Comparison of ENCODE assay signal across 21 cellular contexts in the genomic region with DNA sequence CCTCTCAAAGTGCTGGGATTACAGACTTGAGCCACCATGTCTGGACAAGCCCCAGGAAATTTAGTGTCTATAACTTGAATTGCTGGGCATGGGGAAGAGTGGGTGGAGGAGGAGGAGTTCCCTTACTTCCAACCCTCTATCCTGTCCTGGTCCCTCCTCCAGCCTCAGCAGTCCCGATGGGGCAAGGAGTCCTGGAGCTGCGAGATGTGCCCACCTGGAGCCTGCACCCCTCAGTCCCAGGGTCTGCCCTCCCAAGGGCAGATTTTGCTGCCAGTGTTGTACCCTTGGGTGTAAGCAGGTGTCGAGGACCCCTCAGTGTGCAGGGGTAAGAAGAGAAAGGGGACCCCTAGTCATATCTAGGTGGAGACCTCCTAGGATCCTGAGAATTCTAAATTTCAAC. TPM values are rescaled to one million over a fixed set of nuclear protein-coding genes. Genes with fewer than 3 reads are reported as not detected.
DNase-seq lines count a peak whose midpoint lies in the region; ATAC-seq, FAIRE-seq and TF ChIP-seq lines count a peak whose summit lies in the region.
"Had no signal": no experiment of that assay in that cellular context is flagged by ENCODE, and none has a peak within 500 bp of the region (broad histone marks: within the 10 kb centered on the region; RNA-seq: fewer than 3 reads in every experiment).

No MANE protein-coding gene starts in this region.

- peaks cover 53% of the 10 kb centered on the region for H3K4me1 Mint-ChIP-seq in activated naive CD8-positive, alpha-beta T cell (ENCODE audit: low read depth)
- peaks cover 41% of the 10 kb centered on the region for H3K4me1 Mint-ChIP-seq in activated naive CD8-positive, alpha-beta T cell treated with anti-CD3 and anti-CD28 coated beads, Interleukin-2, amount 50 U/mL, for 24 hours
- H3K4me1 Mint-ChIP-seq in T-cell = peaks cover 51 to 68% (median 63%) of the 10 kb centered on the region in 3 donors

- no peaks in the 10 kb centered on the region for H3K27me3 Mint-ChIP-seq in activated naive CD8-positive, alpha-beta T cell
- H3K27me3 Mint-ChIP-seq in activated naive CD8-positive, alpha-beta T cell treated with anti-CD3 and anti-CD28 coated beads, Interleukin-2, amount 50 U/mL, for 24 hours = no peaks in the 10 kb centered on the region
- H3K27me3 Mint-ChIP-seq in T-cell = no peaks in the 10 kb centered on the region

- intact Hi-C loops in stomach (cut with DNase I; ENCODE audit: low total_unique reads) = no loop called here

- H3K9ac ChIP-seq in mesendoderm (ENCODE audit: low read length) = peak overlapping the region; percentile 57
- H3K9ac ChIP-seq in neuronal stem cell (ENCODE audit: low read depth, low read length, poor library complexity) = no peak overlapping the region
- H3K9ac ChIP-seq: KMS-11 had no signal

- peak overlapping the region; percentile 91 for H4K8ac ChIP-seq in mesendoderm (ENCODE audit: low read depth, low read length)
- H4K8ac ChIP-seq in neuronal stem cell (ENCODE audit: low read depth, low read length) = no peak overlapping the region

- H3K27ac Mint-ChIP-seq in activated naive CD8-positive, alpha-beta T cell = peak overlapping the region; percentile 66
- no peak overlapping the region for H3K27ac Mint-ChIP-seq in activated naive CD8-positive, alpha-beta T cell treated with anti-CD3 and anti-CD28 coated beads, Interleukin-2, amount 50 U/mL, for 24 hours
- peak overlapping the region; percentile 71 to 98 for H3K27ac Mint-ChIP-seq in T-cell

- no CpG with 5 or more reads among the region's 3 CpGs for WGBS in mesendoderm (ENCODE audit: extremely low coverage, insufficient coverage, low lambda C conversion rate)
- 89 to 96% (median 89%) methylated on average over 3 of the region's 3 CpGs for WGBS in stomach, 5 donors
- no CpG with 5 or more reads among the region's 3 CpGs for WGBS in neuronal stem cell (ENCODE audit: extremely low coverage in 2 of 2, insufficient read length in 2 of 2, insufficient replicate concordance in 1 of 2), 2 donors

- TF ChIP-seq EP300 in stomach (IDR thresholded peaks at IDR 0.05) = no peak

- H3K79me1 ChIP-seq in mesendoderm (ENCODE audit: low read length) (peaks cover 9% of the 10 kb centered on the region), neuronal stem cell (ENCODE audit: low read depth, low read length) (no peaks in the 10 kb centered on the region)

- H3K36me3 ChIP-seq in mesendoderm (ENCODE audit: control insufficient read depth, insufficient read depth, low read length) (no peaks in the 10 kb centered on the region), stomach (peaks cover 0 to 21% (median 8%) of the 10 kb centered on the region in 4 donors), neuronal stem cell (replicated peaks in 1 of 2; ENCODE audit: control insufficient read depth in 2 of 2, insufficient read depth in 2 of 2, low read length in 2 of 2) (no peaks in the 10 kb centered on the region)

- H3K4me3 Mint-ChIP-seq in activated naive CD8-positive, alpha-beta T cell = peak overlapping the region; percentile 17
- H3K4me3 Mint-ChIP-seq in activated naive CD8-positive, alpha-beta T cell treated with anti-CD3 and anti-CD28 coated beads, Interleukin-2, amount 50 U/mL, for 24 hours = no peak overlapping the region
- peak overlapping the region in 1 of 3 donors; percentile 96 for H3K4me3 Mint-ChIP-seq in T-cell

- H4K5ac ChIP-seq in mesendoderm (ENCODE audit: low read length) = no peak overlapping the region

- H2AK5ac ChIP-seq in mesendoderm (ENCODE audit: low read length) (peak overlapping the region; percentile 87), neuronal stem cell (ENCODE audit: low read depth, low read length) (no peak overlapping the region)

- no peaks in the 10 kb centered on the region for H3K9me3 ChIP-seq in stomach
- H3K9me3 ChIP-seq in neuronal stem cell (replicated peaks in 1 of 2; ENCODE audit: control insufficient read depth in 2 of 2, insufficient read depth in 1 of 2, low read depth in 1 of 2, low read length in 2 of 2) = no peaks in the 10 kb centered on the region
- H3K9me3 ChIP-seq: body of pancreas had no signal

- H3K27ac ChIP-seq in mesendoderm (ENCODE audit: low read depth, low read length) (peak overlapping the region; percentile 93), stomach (peak overlapping the region in 3 of 5 donors; percentile 79 to 91 (median 90)), neuronal stem cell (replicated peaks; ENCODE audit: low read length) (no peak overlapping the region)
- H3K27ac ChIP-seq: foreskin keratinocyte, KMS-11 had no signal

- no peaks in the 10 kb centered on the region for H3K9me3 Mint-ChIP-seq in activated naive CD8-positive, alpha-beta T cell (ENCODE audit: low read depth)
- H3K9me3 Mint-ChIP-seq in activated naive CD8-positive, alpha-beta T cell treated with anti-CD3 and anti-CD28 coated beads, Interleukin-2, amount 50 U/mL, for 24 hours = no peaks in the 10 kb centered on the region
- no peaks in the 10 kb centered on the region for H3K9me3 Mint-ChIP-seq in T-cell

- peaks cover 9% of the 10 kb centered on the region for H3K79me2 ChIP-seq in mesendoderm (ENCODE audit: control insufficient read depth, insufficient read depth, low read length)

- H3K23ac ChIP-seq in mesendoderm (ENCODE audit: low read length) (peak overlapping the region; percentile 84), neuronal stem cell (ENCODE audit: low read depth, low read length, poor library complexity) (no peak overlapping the region)

- H3K4ac ChIP-seq in mesendoderm (ENCODE audit: low read depth, low read length) = no peak overlapping the region
- H3K4ac ChIP-seq in neuronal stem cell (ENCODE audit: low read length) = no peak overlapping the region

- H3K4me2 ChIP-seq in mesendoderm (ENCODE audit: low read length) (no peak overlapping the region), neuronal stem cell (ENCODE audit: insufficient read depth, low read length, poor library complexity, severe bottlenecking) (no peak overlapping the region)
- H3K4me2 ChIP-seq: KMS-11 had no signal

- no peak overlapping the region for H2AFZ ChIP-seq in neuronal stem cell (ENCODE audit: low read length)

- H2BK120ac ChIP-seq in mesendoderm (ENCODE audit: low read depth, low read length) (peak overlapping the region; percentile 33), neuronal stem cell (ENCODE audit: low read depth, low read length) (no peak overlapping the region)

- no peak for FAIRE-seq in urothelium cell line (lab: Jason Lieb, UNC)

- no peak overlapping the region for H2BK15ac ChIP-seq in mesendoderm (replicated peaks; ENCODE audit: low read depth)
- no peak overlapping the region for H2BK15ac ChIP-seq in neuronal stem cell (ENCODE audit: low read length)

- no peak for TF ChIP-seq POLR2A in stomach (IDR thresholded peaks at IDR 0.05)

- H2BK5ac ChIP-seq in mesendoderm (ENCODE audit: low read length) = peak overlapping the region; percentile 89
- H2BK5ac ChIP-seq in neuronal stem cell (ENCODE audit: low read length) = no peak overlapping the region

- H3K4me1 ChIP-seq in mesendoderm (ENCODE audit: control insufficient read depth, low read depth, low read length) (peaks cover 17% of the 10 kb centered on the region), stomach (peaks cover 36 to 66% (median 52%) of the 10 kb centered on the region in 4 donors), neuronal stem cell (ENCODE audit: control insufficient read depth in 2 of 2, insufficient read depth in 1 of 2, low read depth in 1 of 2, low read length in 2 of 2) (peaks cover 19 to 29% of the 10 kb centered on the region in 2 donors)

- H3K18ac ChIP-seq in mesendoderm (ENCODE audit: low read length) (peak overlapping the region; percentile 41), neuronal stem cell (ENCODE audit: low read length) (no peak overlapping the region)

- H3K4me3 ChIP-seq in mesendoderm (ENCODE audit: low read length) = no peak overlapping the region
- no peak overlapping the region for H3K4me3 ChIP-seq in stomach
- peak overlapping the region in 1 of 2 donors; percentile 22 for H3K4me3 ChIP-seq in neuronal stem cell (ENCODE audit: low read length in 2 of 2)
- H3K4me3 ChIP-seq: body of pancreas had no signal

- H3K36me3 Mint-ChIP-seq in activated naive CD8-positive, alpha-beta T cell = peaks cover 7% of the 10 kb centered on the region
- peaks cover 9% of the 10 kb centered on the region for H3K36me3 Mint-ChIP-seq in activated naive CD8-positive, alpha-beta T cell treated with anti-CD3 and anti-CD28 coated beads, Interleukin-2, amount 50 U/mL, for 24 hours (ENCODE audit: low read depth)
- peaks cover 18% of the 10 kb centered on the region for H3K36me3 Mint-ChIP-seq in T-cell

- no peak for DNase-seq in activated naive CD8-positive, alpha-beta T cell treated with anti-CD3 and anti-CD28 coated beads, Interleukin-2, amount 50 U/mL, for 24 hours
- DNase-seq in T-cell = no peak
- no peak for DNase-seq in mesendoderm
- DNase-seq in stomach = no peak
- no peak for DNase-seq in NCI-H748 treated with DMSO at 0.1 percent for 48 hours (lab: John Stamatoyannopoulos, UW)
- DNase-seq in urothelium cell line (ENCODE audit: low spot score) = no peak
- DNase-seq in neuronal stem cell (ENCODE audit: low spot score) = no peak
- DNase-seq: ACHN; activated CD4-positive, alpha-beta T cell treated with anti-CD3 and anti-CD28 coated beads, Interleukin-2, amount 50 U/mL, for 1 hour; activated effector memory CD4-positive, alpha-beta T cell treated with Interleukin-2 at 50 U/mL for 16 hours; body of pancreas; effector memory CD4-positive, alpha-beta T cell; foreskin keratinocyte; GOT3; NCI-H1930; NCI-H526; RPMI8226; stimulated activated CD4-positive, alpha-beta T cell treated with anti-CD3 and anti-CD28 coated beads, Interleukin-4, amount 100 ng/mL, for 4 hours; stimulated activated naive CD4-positive, alpha-beta T cell had no signal

- H4K91ac ChIP-seq in neuronal stem cell (ENCODE audit: low read depth, low read length, poor library complexity) = no peak overlapping the region

- no peak overlapping the region for H2BK12ac ChIP-seq in neuronal stem cell (ENCODE audit: low read length)

- POLR2A ChIA-PET in T-cell (lab: Charles Lee) = no interaction called here

- no peak for ATAC-seq in activated naive CD8-positive, alpha-beta T cell treated with anti-CD3 and anti-CD28 coated beads, Interleukin-2, amount 50 U/mL, for 24 hours
- ATAC-seq in T-cell (replicated peaks in 1 of 4) = no peak
- ATAC-seq: body of pancreas, foreskin keratinocyte had no signal

- H3K56ac ChIP-seq in mesendoderm (ENCODE audit: low read length) = peak overlapping the region; percentile 83

- no peak for TF ChIP-seq CTCF in stomach (IDR thresholded peaks at IDR 0.05)

- no peak overlapping the region for H3K14ac ChIP-seq in neuronal stem cell (ENCODE audit: low read length)

- CTCF ChIA-PET in T-cell (lab: Charles Lee) = interaction anchor here (0.5 to 0.6 kb wide), 2 partner anchors 12 to 37 kb away, joined by 4 read pairs; no protein-coding TSS in a partner anchor

- H3K27me3 ChIP-seq in mesendoderm (ENCODE audit: insufficient read depth, low read length, poor library complexity) = no peaks in the 10 kb centered on the region
- H3K27me3 ChIP-seq in stomach = no peaks in the 10 kb centered on the region
- peaks cover 0 to 21% (median 3%) of the 10 kb centered on the region in 3 experiments for H3K27me3 ChIP-seq in neuronal stem cell (ENCODE audit: control insufficient read depth in 3 of 3, insufficient read depth in 3 of 3, low read depth in 1 of 3, low read length in 3 of 3)
- H3K27me3 ChIP-seq: body of pancreas, foreskin keratinocyte had no signal

RNA-seq across cellular contexts. Expression of gene VAMP8, which starts 2.8 kb away (rescaled TPM):
- total RNA-seq in T-cell (100 to 1,000 TPM in 1 of 5 donors, 10 to 100 TPM in 4; 76.2 to 102 (median 84.5) TPM), stomach (100 to 1,000 TPM in 2 of 5 donors, 10 to 100 TPM in 1, 1 to 10 TPM in 1, not detected in 1; 2.2 to 191 (median 79.6) TPM)
- polyA plus RNA-seq in mesendoderm (2013, experiment 1 of 2) = 229 TPM
- polyA plus RNA-seq in mesendoderm (2013, experiment 2 of 2) = 225 TPM
- polyA plus RNA-seq in stomach = 100 to 1,000 TPM; 358 to 568 (median 435) TPM
- polyA plus RNA-seq in neuronal stem cell (2013, experiment 1 of 2) = 4.0 TPM
- polyA plus RNA-seq in neuronal stem cell (2013, experiment 2 of 2) = 4.0 TPM

RNA-seq across cellular contexts. Expression of gene VAMP5, which starts 4.0 kb away (rescaled TPM):
- total RNA-seq in T-cell = 10 to 100 TPM; 25.0 to 40.1 (median 33.9) TPM
- 15.9 TPM for polyA plus RNA-seq in mesendoderm (2013, experiment 1 of 2)
- polyA plus RNA-seq in mesendoderm (2013, experiment 2 of 2) = 14.8 TPM
- total RNA-seq in stomach = 10 to 100 TPM in 4 of 5 donors, 1 to 10 TPM in 1; 7.7 to 82.6 (median 29.5) TPM
- polyA plus RNA-seq in stomach = 10 to 100 TPM; 87.7 to 95.1 (median 90.4) TPM
- 5.7 TPM for polyA plus RNA-seq in neuronal stem cell (2013, experiment 1 of 2)
- 5.8 TPM for polyA plus RNA-seq in neuronal stem cell (2013, experiment 2 of 2)

RNA-seq across cellular contexts. Expression of gene RNF181, which starts 15.3 kb away (rescaled TPM):
- total RNA-seq in T-cell (10 to 100 TPM; 49.9 to 74.6 (median 64.3) TPM), stomach (100 to 1,000 TPM in 1 of 5 donors, 10 to 100 TPM in 3, not detected in 1; 11.3 to 143 (median 79.1) TPM)
- polyA plus RNA-seq in mesendoderm (2013, experiment 1 of 2) = 212 TPM
- polyA plus RNA-seq in mesendoderm (2013, experiment 2 of 2) = 210 TPM
- 100 to 1,000 TPM; 217 to 272 (median 223) TPM for polyA plus RNA-seq in stomach
- 139 TPM for polyA plus RNA-seq in neuronal stem cell (2013, experiment 1 of 2)
- polyA plus RNA-seq in neuronal stem cell (2013, experiment 2 of 2) = 136 TPM

RNA-seq across cellular contexts. Expression of gene GGCX, which starts 18.9 kb away (rescaled TPM):
- total RNA-seq in T-cell (10 to 100 TPM; 20.4 to 29.7 (median 25.7) TPM), stomach (10 to 100 TPM; 12.2 to 87.5 (median 19.6) TPM)
- 34.1 TPM for polyA plus RNA-seq in mesendoderm (2013, experiment 1 of 2)
- 32.9 TPM for polyA plus RNA-seq in mesendoderm (2013, experiment 2 of 2)
- 10 to 100 TPM in 2 of 3 donors, 1 to 10 TPM in 1; 5.2 to 15.1 (median 14.9) TPM for polyA plus RNA-seq in stomach
- polyA plus RNA-seq in neuronal stem cell (2013, experiment 1 of 2) = 22.7 TPM
- polyA plus RNA-seq in neuronal stem cell (2013, experiment 2 of 2) = 22.4 TPM

RNA-seq across cellular contexts. Expression of gene TMEM150A, which starts 22.3 kb away (rescaled TPM):
- total RNA-seq in T-cell = 10 to 100 TPM in 3 of 5 donors, 1 to 10 TPM in 2; 8.4 to 17.1 (median 16.2) TPM
- polyA plus RNA-seq in mesendoderm (2013, experiment 1 of 2) = 19.3 TPM
- polyA plus RNA-seq in mesendoderm (2013, experiment 2 of 2) = 18.8 TPM
- total RNA-seq in stomach = 10 to 100 TPM in 3 of 5 donors, 1 to 10 TPM in 1, not detected in 1; 5.0 to 62.4 (median 24.9) TPM
- 10 to 100 TPM; 15.9 to 27.8 (median 21.3) TPM for polyA plus RNA-seq in stomach
- 12.2 TPM for polyA plus RNA-seq in neuronal stem cell (2013, experiment 1 of 2)
- polyA plus RNA-seq in neuronal stem cell (2013, experiment 2 of 2) = 12.6 TPM
